ENCODE assay signal across 8 cellular contexts in genomic region chr11:57425565-57426438, GRCh38. TPM values are rescaled to one million over a fixed set of nuclear protein-coding genes. Genes with fewer than 3 reads are reported as not detected.
DNase-seq lines count a peak whose midpoint lies in the region; ATAC-seq and TF ChIP-seq lines count a peak whose summit lies in the region.

No MANE protein-coding gene starts in this region.

- no peak for TF ChIP-seq RAD21 in liver (IDR thresholded peaks at IDR 0.05)

- TF ChIP-seq CTCF in breast epithelium (IDR thresholded peaks at IDR 0.05), result no peak
- TF ChIP-seq CTCF in liver (IDR thresholded peaks at IDR 0.05; ENCODE audit: low read depth, low read length, missing input control), result no peak
- TF ChIP-seq CTCF in thoracic aorta (IDR thresholded peaks at IDR 0.05), result no peak

- intact Hi-C loops in breast epithelium (cut with DNase I; ENCODE audit: low total_unique reads), result no loop called here

- peak; percentile 15 for TF ChIP-seq POLR2A in breast epithelium (IDR thresholded peaks at IDR 0.05)

- H3K27ac ChIP-seq in breast epithelium, result peak overlapping the region; percentile 99
- H3K27ac ChIP-seq in liver (ENCODE audit: low read depth in 1 of 2, low read length in 2 of 2), result peak overlapping the region; percentile 92 to 99
- H3K27ac ChIP-seq in thoracic aorta, result peak overlapping the region; percentile 98 to 99

- H3K4me1 ChIP-seq in breast epithelium (peaks cover 18 to 23% of the 10 kb centered on the region in 2 donors), liver (ENCODE audit: control insufficient read depth in 4 of 4, insufficient read depth in 4 of 4, low read length in 3 of 4) (peaks cover 12 to 73% (median 32%) of the 10 kb centered on the region in 4 donors), thoracic aorta (ENCODE audit: control insufficient read depth in 1 of 2, low read depth in 2 of 2) (peaks cover 41 to 49% of the 10 kb centered on the region in 2 donors)

- H3K9me3 ChIP-seq in breast epithelium (no peaks in the 10 kb centered on the region), liver (ENCODE audit: control insufficient read depth in 4 of 4, low read length in 3 of 4) (no peaks in the 10 kb centered on the region), thoracic aorta (no peaks in the 10 kb centered on the region)

- no peaks in the 10 kb centered on the region for H3K36me3 ChIP-seq in breast epithelium
- H3K36me3 ChIP-seq in liver (ENCODE audit: control insufficient read depth in 4 of 4, insufficient read depth in 3 of 4, low read depth in 1 of 4, low read length in 3 of 4), result peaks cover 9 to 20% (median 14%) of the 10 kb centered on the region in 4 donors
- no peaks in the 10 kb centered on the region for H3K36me3 ChIP-seq in thoracic aorta

- ATAC-seq in thoracic aorta (ENCODE audit: insufficient number of reproducible peaks, low FRiP score, low read depth), result no peak
- no peak for ATAC-seq in GM18861 (IDR thresholded peaks at IDR 0.05; ENCODE audit: unreplicated experiment)

- WGBS in liver, result 27% methylated on average over 15 of the region's 15 CpGs

- H3K27me3 ChIP-seq in breast epithelium (no peaks in the 10 kb centered on the region), liver (ENCODE audit: control insufficient read depth in 4 of 4, insufficient read depth in 4 of 4, low read length in 3 of 4) (no peaks in the 10 kb centered on the region), thoracic aorta (replicated peaks; ENCODE audit: insufficient read depth) (no peaks in the 10 kb centered on the region)

- H3K4me3 ChIP-seq in breast epithelium (peak overlapping the region; percentile 61 to 77 (median 68)), liver (ENCODE audit: low read depth in 1 of 3, low read length in 3 of 3) (peak overlapping the region; percentile 35 to 68 (median 65)), thoracic aorta (peak overlapping the region; percentile 73)

- DNase-seq in stimulated activated CD4-positive, alpha-beta T cell treated with anti-CD3 and anti-CD28 coated beads, Interleukin-4, amount 100 ng/mL, for 1 hour, result peak; percentile 23
- no peak for DNase-seq in stimulated activated CD4-positive, alpha-beta T cell treated with anti-CD3 and anti-CD28 coated beads, Interleukin-1b, Interleukin-23, amount 100 ng/mL, for 48 hours
- DNase-seq in breast epithelium (ENCODE audit: low spot score in 2 of 2), result peak; percentile 69 to 86
- no peak for DNase-seq in thoracic aorta (ENCODE audit: low spot score)
- no peak for DNase-seq in stimulated activated CD4-positive, alpha-beta T cell treated with anti-CD3 and anti-CD28 coated beads, Interleukin-4, amount 100 ng/mL, for 24 hours
- no peak for DNase-seq in NCI-H1092 treated with DMSO at 0.1 percent for 48 hours (lab: John Stamatoyannopoulos, UW)

- peak overlapping the region; percentile 72 to 76 for H3K9ac ChIP-seq in liver (ENCODE audit: low read depth in 1 of 2, low read length in 2 of 2)

TF ChIP-seq in liver, 16 proteins besides CTCF, POLR2A, EP300 and RAD21:
- TF ChIP-seq SP1 (IDR thresholded peaks at IDR 0.05) (peak; percentile 7), NR2F2 (IDR thresholded peaks at IDR 0.05) (no peak), MAX (IDR thresholded peaks at IDR 0.05) (peak; percentile 56)

RNA-seq across cellular contexts. Expression of gene SLC43A3, which starts 1.1 kb away (rescaled TPM):
- total RNA-seq in breast epithelium, result 100 to 1,000 TPM; 104 to 130 (median 105) TPM
- 100 to 1,000 TPM in 1 of 2 donors, 10 to 100 TPM in 1; 47.2 to 106 TPM for total RNA-seq in liver
- polyA plus RNA-seq in liver, result 100 to 1,000 TPM in 1 of 2 donors, 10 to 100 TPM in 1; 80.2 to 152 TPM
- total RNA-seq in thoracic aorta, result 10 to 100 TPM; 76.0 to 92.3 TPM

RNA-seq across cellular contexts. Expression of gene RTN4RL2, which starts 34.5 kb away (rescaled TPM):
- total RNA-seq in breast epithelium, result 1 to 10 TPM in 2 of 3 donors, under 1 TPM in 1; 0.32 to 2.3 (median 1.8) TPM
- total RNA-seq in liver, result under 1 TPM; 0.75 to 0.89 TPM
- 10 to 100 TPM in 1 of 2 donors, 1 to 10 TPM in 1; 5.5 to 18.1 TPM for polyA plus RNA-seq in liver
- total RNA-seq in thoracic aorta, result under 1 TPM in 1 of 2 donors, not detected in 1; 0.35 TPM

RNA-seq across cellular contexts. Expression of gene PRG2, which starts 35.4 kb away (rescaled TPM):
- total RNA-seq in breast epithelium, result 1 to 10 TPM in 1 of 3 donors, not detected in 2; 1.1 TPM
- 10 to 100 TPM in 1 of 2 donors, not detected in 1; 24.2 TPM for total RNA-seq in liver
- 1 to 10 TPM in 1 of 2 donors, under 1 TPM in 1; 0.74 to 1.2 TPM for polyA plus RNA-seq in liver
- under 1 TPM in 1 of 2 donors, not detected in 1; 0.54 TPM for total RNA-seq in thoracic aorta

RNA-seq across cellular contexts. Expression of gene PRG3, which starts 44.9 kb away (rescaled TPM):
- total RNA-seq in breast epithelium (not detected), liver (1 to 10 TPM in 1 of 2 donors, not detected in 1; 4.9 TPM), thoracic aorta (not detected)
- polyA plus RNA-seq in liver, result under 1 TPM in 1 of 2 donors, not detected in 1; 0.22 TPM

Comparison
In these comparisons a context has a peak if more than half of its experiments do, and no peak if none do; other contexts are left out.
1. DNase-seq: peak in stimulated activated CD4-positive, alpha-beta T cell treated with anti-CD3 and anti-CD28 coated beads, Interleukin-4, amount 100 ng/mL, for 1 hour (single experiment) and breast epithelium (2 of 2); none in stimulated activated CD4-positive, alpha-beta T cell treated with anti-CD3 and anti-CD28 coated beads, Interleukin-1b, Interleukin-23, amount 100 ng/mL, for 48 hours (single experiment), thoracic aorta (single experiment), stimulated activated CD4-positive, alpha-beta T cell treated with anti-CD3 and anti-CD28 coated beads, Interleukin-4, amount 100 ng/mL, for 24 hours (single experiment) and NCI-H1092 treated with DMSO at 0.1 percent for 48 hours (single experiment).
2. Peak in every context shown above with its lines, with median percentiles within 50 percentile points of each other: H3K27ac ChIP-seq and H3K4me3 ChIP-seq.